ENCODE assay signal across 1 cellular context in the genomic region with DNA sequence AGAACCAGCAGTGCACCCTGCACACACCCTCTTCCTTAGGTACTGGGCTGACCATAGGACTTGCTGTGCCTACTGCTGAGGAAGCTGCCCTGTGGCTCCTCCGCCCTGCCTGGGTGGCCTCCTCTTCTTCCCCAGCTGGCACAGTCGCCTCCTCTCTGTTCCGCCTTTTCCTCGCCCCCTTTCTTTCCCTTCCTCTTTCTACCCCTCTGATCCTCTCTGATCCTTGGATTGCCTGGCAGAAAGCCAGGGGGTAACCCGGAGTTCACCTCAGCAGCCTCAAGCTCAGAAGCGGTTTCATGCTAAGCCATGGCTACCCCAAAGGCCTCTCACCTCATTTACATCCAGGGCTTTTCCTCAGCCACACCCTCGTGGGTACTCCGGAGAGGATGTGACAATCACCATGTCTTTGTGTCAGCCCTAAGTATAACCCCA.
TF ChIP-seq lines count a peak whose summit lies in the region.

No MANE protein-coding gene starts in this region.

TF ChIP-seq in HepG2, 621 proteins besides CTCF, POLR2A, EP300 and RAD21 (continued from another document):
- TF ChIP-seq, protein P1, sequence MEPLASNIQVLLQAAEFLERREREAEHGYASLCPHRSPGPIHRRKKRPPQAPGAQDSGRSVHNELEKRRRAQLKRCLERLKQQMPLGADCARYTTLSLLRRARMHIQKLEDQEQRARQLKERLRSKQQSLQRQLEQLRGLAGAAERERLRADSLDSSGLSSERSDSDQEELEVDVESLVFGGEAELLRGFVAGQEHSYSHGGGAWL (CRISPR knock-in tag; IDR thresholded peaks at IDR 0.05), result no peak
- TF ChIP-seq, protein P2, sequence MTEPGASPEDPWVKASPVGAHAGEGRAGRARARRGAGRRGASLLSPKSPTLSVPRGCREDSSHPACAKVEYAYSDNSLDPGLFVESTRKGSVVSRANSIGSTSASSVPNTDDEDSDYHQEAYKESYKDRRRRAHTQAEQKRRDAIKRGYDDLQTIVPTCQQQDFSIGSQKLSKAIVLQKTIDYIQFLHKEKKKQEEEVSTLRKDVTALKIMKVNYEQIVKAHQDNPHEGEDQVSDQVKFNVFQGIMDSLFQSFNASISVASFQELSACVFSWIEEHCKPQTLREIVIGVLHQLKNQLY (CRISPR knock-in tag; IDR thresholded peaks at IDR 0.05), result no peak
- TF ChIP-seq NCOR1 (IDR thresholded peaks at IDR 0.05; ENCODE audit: borderline replicate concordance, low read length), result no peak
- TF ChIP-seq, protein P3, sequence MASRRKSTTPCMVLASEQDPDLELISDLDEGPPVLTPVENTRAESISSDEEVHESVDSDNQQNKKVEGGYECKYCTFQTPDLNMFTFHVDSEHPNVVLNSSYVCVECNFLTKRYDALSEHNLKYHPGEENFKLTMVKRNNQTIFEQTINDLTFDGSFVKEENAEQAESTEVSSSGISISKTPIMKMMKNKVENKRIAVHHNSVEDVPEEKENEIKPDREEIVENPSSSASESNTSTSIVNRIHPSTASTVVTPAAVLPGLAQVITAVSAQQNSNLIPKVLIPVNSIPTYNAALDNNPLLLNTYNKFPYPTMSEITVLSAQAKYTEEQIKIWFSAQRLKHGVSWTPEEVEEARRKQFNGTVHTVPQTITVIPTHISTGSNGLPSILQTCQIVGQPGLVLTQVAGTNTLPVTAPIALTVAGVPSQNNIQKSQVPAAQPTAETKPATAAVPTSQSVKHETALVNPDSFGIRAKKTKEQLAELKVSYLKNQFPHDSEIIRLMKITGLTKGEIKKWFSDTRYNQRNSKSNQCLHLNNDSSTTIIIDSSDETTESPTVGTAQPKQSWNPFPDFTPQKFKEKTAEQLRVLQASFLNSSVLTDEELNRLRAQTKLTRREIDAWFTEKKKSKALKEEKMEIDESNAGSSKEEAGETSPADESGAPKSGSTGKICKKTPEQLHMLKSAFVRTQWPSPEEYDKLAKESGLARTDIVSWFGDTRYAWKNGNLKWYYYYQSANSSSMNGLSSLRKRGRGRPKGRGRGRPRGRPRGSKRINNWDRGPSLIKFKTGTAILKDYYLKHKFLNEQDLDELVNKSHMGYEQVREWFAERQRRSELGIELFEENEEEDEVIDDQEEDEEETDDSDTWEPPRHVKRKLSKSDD (CRISPR knock-in tag; IDR thresholded peaks at IDR 0.05; ENCODE audit: low read depth), result no peak
- no peak for TF ChIP-seq RORA (CRISPR knock-in tag; IDR thresholded peaks at IDR 0.05)
- no peak for TF ChIP-seq NR3C1 (CRISPR knock-in tag; IDR thresholded peaks at IDR 0.05)
- no peak for TF ChIP-seq ZKSCAN8 (CRISPR knock-in tag; IDR thresholded peaks at IDR 0.05; ENCODE audit: borderline replicate concordance)
- no peak for TF ChIP-seq SMC3 (IDR thresholded peaks at IDR 0.05; ENCODE audit: low read length)
- TF ChIP-seq NFE2L1 (CRISPR knock-in tag; IDR thresholded peaks at IDR 0.05; ENCODE audit: borderline replicate concordance), result no peak
